Comparison of ENCODE assay signal across 22 cellular contexts in genomic region chr5:125202353-125202752, GRCh38.
"Had no signal": no experiment of that assay in that cellular context is flagged by ENCODE, and none has a peak within 500 bp of the region (broad histone marks: within the 10 kb centered on the region; RNA-seq: fewer than 3 reads in every experiment).

No MANE protein-coding gene starts in this region.

- H3K9me3 ChIP-seq: mucosa of descending colon, neutrophil, pancreas, right lobe of liver, suprapubic skin, vagina had no signal

- H3K4me1 Mint-ChIP-seq: stimulated activated naive CD8-positive, alpha-beta T cell treated with anti-CD3 and anti-CD28 coated beads, Interleukin-15, amount 100 ng/mL, for 72 hours had no signal

- DNase-seq: dorsolateral prefrontal cortex; effector CD4-positive, alpha-beta T cell; head of caudate nucleus; kidney; mesenchymal stem cell; mucosa of descending colon; naive B cell; nephron progenitor cell; pancreas; right lobe of liver; small intestine; stimulated activated CD4-positive, alpha-beta T cell treated with anti-CD3 and anti-CD28 coated beads, Interleukin-15, amount 100 ng/mL, for 24 hours; stimulated activated CD4-positive, alpha-beta T cell treated with anti-CD3 and anti-CD28 coated beads, Interleukin-2, amount 100 ng/mL, for 48 hours; stimulated activated naive CD4-positive, alpha-beta T cell; stimulated activated naive CD8-positive, alpha-beta T cell treated with anti-CD3 and anti-CD28 coated beads, Interleukin-15, amount 100 ng/mL, for 72 hours; trophoblast cell had no signal

- H3K36me3 Mint-ChIP-seq: mesothelial cell of epicardium had no signal

- H3K27ac ChIP-seq: neutrophil, pancreas, right lobe of liver, suprapubic skin, vagina had no signal

- H3K36me3 ChIP-seq: neutrophil, pancreas, right lobe of liver, suprapubic skin, vagina had no signal

- H3K4me3 ChIP-seq: dorsolateral prefrontal cortex, mucosa of descending colon, pancreas, right lobe of liver, suprapubic skin, vagina had no signal

- H3K4me3 Mint-ChIP-seq: mesothelial cell of epicardium; nephron progenitor cell; stimulated activated naive CD8-positive, alpha-beta T cell treated with anti-CD3 and anti-CD28 coated beads, Interleukin-15, amount 100 ng/mL, for 72 hours had no signal

- H3K9me3 Mint-ChIP-seq: stimulated activated naive CD8-positive, alpha-beta T cell treated with anti-CD3 and anti-CD28 coated beads, Interleukin-15, amount 100 ng/mL, for 72 hours had no signal

- H3K27me3 Mint-ChIP-seq: stimulated activated naive CD8-positive, alpha-beta T cell treated with anti-CD3 and anti-CD28 coated beads, Interleukin-15, amount 100 ng/mL, for 72 hours had no signal

- ATAC-seq: left lobe of liver; mucosa of descending colon; pancreas; right lobe of liver; stimulated activated naive CD8-positive, alpha-beta T cell treated with anti-CD3 and anti-CD28 coated beads, Interleukin-15, amount 100 ng/mL, for 72 hours had no signal

- H3K27ac Mint-ChIP-seq: mesothelial cell of epicardium; nephron progenitor cell; progenitor cell of endocrine pancreas; stimulated activated naive CD8-positive, alpha-beta T cell treated with anti-CD3 and anti-CD28 coated beads, Interleukin-15, amount 100 ng/mL, for 72 hours had no signal

- H3K4me1 ChIP-seq: pancreas had no signal

- H3K27me3 ChIP-seq: dorsolateral prefrontal cortex, pancreas, right lobe of liver, suprapubic skin, vagina had no signal
